ENCODE assay signal across 8 cellular contexts in genomic region chr18:75455249-75456183, GRCh38. TPM values are rescaled to one million over a fixed set of nuclear protein-coding genes. Genes with fewer than 3 reads are reported as not detected.
DNase-seq lines count a peak whose midpoint lies in the region; ATAC-seq and TF ChIP-seq lines count a peak whose summit lies in the region.

No MANE protein-coding gene starts in this region.

- TF ChIP-seq POLR2A in Peyer's patch (IDR thresholded peaks at IDR 0.05), result no peak

- ATAC-seq in HG03135 (IDR thresholded peaks at IDR 0.05; ENCODE audit: unreplicated experiment), result no peak
- ATAC-seq in HG02938 (IDR thresholded peaks at IDR 0.05; ENCODE audit: unreplicated experiment), result no peak
- ATAC-seq in GM21717 (IDR thresholded peaks at IDR 0.05; ENCODE audit: unreplicated experiment), result no peak

- no peak for DNase-seq in AG09309 (ENCODE audit: low read depth)
- DNase-seq in Peyer's patch, result no peak
- DNase-seq in fibroblast of the aortic adventitia (ENCODE audit: low read depth), result peak; percentile 27
- peak; percentile 77 for DNase-seq in nephron progenitor cell
- no peak for DNase-seq in ACHN

- H3K36me3 Mint-ChIP-seq in nephron progenitor cell (ENCODE audit: low read depth), result peaks cover 29% of the 10 kb centered on the region

- H3K27me3 ChIP-seq in Peyer's patch, result no peaks in the 10 kb centered on the region

- in situ Hi-C loops in ACHN (cut with HindIII; ENCODE audit: low pct_ligation_motif_present, low pct_unique_long_range_greater_than_20kb, low sequenced_read_pairs), result no loop called here

- peak overlapping the region in 1 of 4 donors; percentile 33 for H3K27ac ChIP-seq in Peyer's patch

- H3K36me3 ChIP-seq in Peyer's patch, result no peaks in the 10 kb centered on the region

- H3K27ac Mint-ChIP-seq in nephron progenitor cell, result peak overlapping the region; percentile 91

- H3K4me3 Mint-ChIP-seq in nephron progenitor cell, result peak overlapping the region; percentile 77

- H3K4me1 Mint-ChIP-seq in nephron progenitor cell, result peaks cover 35% of the 10 kb centered on the region

- peaks cover 0 to 3% (median 0%) of the 10 kb centered on the region in 4 donors for H3K9me3 ChIP-seq in Peyer's patch

- H3K9me3 Mint-ChIP-seq in nephron progenitor cell, result peaks cover 42% of the 10 kb centered on the region

- no peaks in the 10 kb centered on the region for H3K4me1 ChIP-seq in Peyer's patch

- peaks cover 8% of the 10 kb centered on the region for H3K27me3 Mint-ChIP-seq in nephron progenitor cell (ENCODE audit: low read depth, poor library complexity)

- TF ChIP-seq CTCF in AG09309 (IDR thresholded peaks at IDR 0.05; ENCODE audit: control insufficient read depth, insufficient read depth, low read depth, low read length, missing control alignments), result no peak
- TF ChIP-seq CTCF in Peyer's patch (IDR thresholded peaks at IDR 0.05), result no peak
- no peak for TF ChIP-seq CTCF in fibroblast of the aortic adventitia (IDR thresholded peaks at IDR 0.05; ENCODE audit: insufficient read depth, low read length)
- no peak for TF ChIP-seq CTCF in nephron progenitor cell (IDR thresholded peaks at IDR 0.05)

- H3K4me3 ChIP-seq in AG09309 (ENCODE audit: control insufficient read depth, low read depth, low read length) (peak overlapping the region; percentile 42), Peyer's patch (peak overlapping the region; percentile 12 to 50 (median 42)), fibroblast of the aortic adventitia (ENCODE audit: low read depth, low read length) (peak overlapping the region; percentile 59)

RNA-seq across cellular contexts. Expression of gene SMIM21, which starts 28.0 kb away (rescaled TPM):
- total RNA-seq in Peyer's patch (not detected), fibroblast of the aortic adventitia (ENCODE audit: low replicate concordance) (not detected in 2 replicates)

Comparison
In these comparisons a context has a peak if more than half of its experiments do, and no peak if none do; other contexts are left out.
1. DNase-seq: peak in fibroblast of the aortic adventitia (single experiment) and nephron progenitor cell (single experiment); none in AG09309 (single experiment), Peyer's patch (0 of 3) and ACHN (single experiment).
2. Peak in every context shown above with its lines, with median percentiles within 50 percentile points of each other: H3K4me3 ChIP-seq.